In the genomic region with DNA sequence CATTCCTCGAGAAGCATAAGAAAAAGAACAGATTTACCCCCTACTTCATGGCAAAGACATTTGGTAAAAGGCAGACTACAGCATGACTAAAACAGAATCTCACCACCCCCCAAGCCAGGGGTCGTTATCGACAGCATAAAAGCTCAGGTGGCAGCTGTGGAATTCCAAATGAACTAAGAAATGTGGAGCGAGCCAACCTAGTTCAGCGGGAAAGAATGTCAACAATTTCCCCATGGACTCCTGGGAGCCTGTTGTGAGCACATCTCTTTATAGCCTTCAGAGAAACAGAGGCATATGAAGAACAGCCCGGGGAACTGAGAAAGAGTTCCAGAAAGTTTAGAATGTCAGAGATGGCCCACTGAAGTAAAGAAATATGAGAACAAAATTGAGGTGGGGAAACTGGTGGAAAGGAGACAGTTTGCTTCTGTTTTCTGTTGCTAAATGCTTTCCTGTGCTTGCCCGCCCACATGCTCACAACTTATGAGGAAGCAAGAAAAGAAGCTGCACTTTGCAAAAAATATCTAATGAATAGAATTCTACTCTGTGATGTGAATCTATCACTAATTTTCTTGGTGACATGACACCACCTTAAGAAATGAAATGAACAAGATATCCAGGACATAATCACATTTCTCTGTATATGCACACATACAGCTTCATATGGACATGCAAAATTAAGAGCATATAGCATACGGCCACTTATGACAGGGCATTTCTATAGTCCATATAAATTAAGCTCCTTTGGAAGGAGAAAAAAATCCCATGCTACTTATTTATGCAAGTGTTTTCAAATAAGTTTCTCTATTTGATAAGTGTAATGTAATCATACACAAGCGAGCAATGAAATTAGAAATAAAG, we compare ENCODE assay signal across 10 cellular contexts.
DNase-seq lines count a peak whose midpoint lies in the region; ATAC-seq and TF ChIP-seq lines count a peak whose summit lies in the region.
"Had no signal": no experiment of that assay in that cellular context is flagged by ENCODE, and none has a peak within 500 bp of the region (broad histone marks: within the 10 kb centered on the region; RNA-seq: fewer than 3 reads in every experiment).

No MANE protein-coding gene starts in this region.

- H3K9ac ChIP-seq in endodermal cell (ENCODE audit: extremely low read depth, low read length, poor library complexity, severe bottlenecking) = no peak overlapping the region

- no peaks in the 10 kb centered on the region for H3K9me3 ChIP-seq in endodermal cell (ENCODE audit: control insufficient read depth, low read length)

- no peaks in the 10 kb centered on the region for H3K27me3 Mint-ChIP-seq in endodermal cell (ENCODE audit: insufficient read depth)
- H3K27me3 Mint-ChIP-seq in neural crest cell (ENCODE audit: low read depth) = no peaks in the 10 kb centered on the region
- no peaks in the 10 kb centered on the region for H3K27me3 Mint-ChIP-seq in activated naive CD8-positive, alpha-beta T cell treated with anti-CD3 and anti-CD28 coated beads, Interleukin-2, amount 50 U/mL, for 24 hours

- H3K36me3 Mint-ChIP-seq in endodermal cell (ENCODE audit: low read depth) (no peaks in the 10 kb centered on the region), neural crest cell (ENCODE audit: low read depth) (peaks cover 2% of the 10 kb centered on the region)
- no peaks in the 10 kb centered on the region for H3K36me3 Mint-ChIP-seq in activated naive CD8-positive, alpha-beta T cell treated with anti-CD3 and anti-CD28 coated beads, Interleukin-2, amount 50 U/mL, for 24 hours (ENCODE audit: low read depth)

- no peak overlapping the region for H3K4me3 Mint-ChIP-seq in endodermal cell
- H3K4me3 Mint-ChIP-seq in neural crest cell = no peak overlapping the region
- H3K4me3 Mint-ChIP-seq in activated naive CD8-positive, alpha-beta T cell treated with anti-CD3 and anti-CD28 coated beads, Interleukin-2, amount 50 U/mL, for 24 hours = no peak overlapping the region

- 43% methylated on average over 9 of the region's 9 CpGs; no CpG with 5 or more reads in 1 of the 2 experiments for WGBS in endodermal cell (ENCODE audit: insufficient coverage in 1 of 2, insufficient read length in 1 of 2), 2 experiments

- DNase-seq in AG10803 (ENCODE audit: low read depth) = peak; percentile 79
- DNase-seq in LHCN-M2 (ENCODE audit: low read depth) = peak; percentile 61
- DNase-seq in endodermal cell = peak; percentile 78
- no peak for DNase-seq in neural crest cell (ENCODE audit: low read depth, low spot score)
- no peak for DNase-seq in NCI-H2171 (lab: John Stamatoyannopoulos, UW)
- DNase-seq in NCI-H1092 (lab: John Stamatoyannopoulos, UW) = no peak
- DNase-seq in NCI-H524 treated with DMSO at 0.1 percent for 48 hours (lab: John Stamatoyannopoulos, UW) = no peak
- no peak for DNase-seq in activated naive CD8-positive, alpha-beta T cell treated with anti-CD3 and anti-CD28 coated beads, Interleukin-2, amount 50 U/mL, for 24 hours
- DNase-seq: glutamatergic neuron, RPMI8226 had no signal

- peaks cover 57% of the 10 kb centered on the region for H3K9me3 Mint-ChIP-seq in endodermal cell
- no peaks in the 10 kb centered on the region for H3K9me3 Mint-ChIP-seq in neural crest cell
- peaks cover 4% of the 10 kb centered on the region for H3K9me3 Mint-ChIP-seq in activated naive CD8-positive, alpha-beta T cell treated with anti-CD3 and anti-CD28 coated beads, Interleukin-2, amount 50 U/mL, for 24 hours

- H3K27ac ChIP-seq in endodermal cell (ENCODE audit: low read depth, low read length) = peak overlapping the region; percentile 88

- no peak for TF ChIP-seq CTCF in AG10803 (conservative IDR thresholded peaks at IDR 0.05; ENCODE audit: low read length)
- no peak for TF ChIP-seq CTCF in endodermal cell (conservative IDR thresholded peaks at IDR 0.05)
- no peak for TF ChIP-seq CTCF in neural crest cell (conservative IDR thresholded peaks at IDR 0.05)

- no peaks in the 10 kb centered on the region for H3K36me3 ChIP-seq in endodermal cell (ENCODE audit: control insufficient read depth, insufficient read depth, low read length)

- ATAC-seq in activated naive CD8-positive, alpha-beta T cell treated with anti-CD3 and anti-CD28 coated beads, Interleukin-2, amount 50 U/mL, for 24 hours = no peak

- no peak overlapping the region for H3K4me3 ChIP-seq in AG10803 (ENCODE audit: low read length)
- no peak overlapping the region for H3K4me3 ChIP-seq in endodermal cell (ENCODE audit: low read length)

- H3K4me1 Mint-ChIP-seq in endodermal cell (peaks cover 21% of the 10 kb centered on the region), neural crest cell (peaks cover 21% of the 10 kb centered on the region)
- no peaks in the 10 kb centered on the region for H3K4me1 Mint-ChIP-seq in activated naive CD8-positive, alpha-beta T cell treated with anti-CD3 and anti-CD28 coated beads, Interleukin-2, amount 50 U/mL, for 24 hours

- peak overlapping the region; percentile 79 for H3K27ac Mint-ChIP-seq in endodermal cell
- peak overlapping the region; percentile 38 for H3K27ac Mint-ChIP-seq in neural crest cell (ENCODE audit: unreplicated experiment)
- no peak overlapping the region for H3K27ac Mint-ChIP-seq in activated naive CD8-positive, alpha-beta T cell treated with anti-CD3 and anti-CD28 coated beads, Interleukin-2, amount 50 U/mL, for 24 hours

- peaks cover 5% of the 10 kb centered on the region for H3K4me1 ChIP-seq in endodermal cell (ENCODE audit: control insufficient read depth, insufficient read depth, low read length)

- H3K27me3 ChIP-seq in endodermal cell (ENCODE audit: control insufficient read depth, insufficient read depth, low read length, poor library complexity, severe bottlenecking) = no peaks in the 10 kb centered on the region

Comparison
In these comparisons a context has a peak if more than half of its experiments do, and no peak if none do; other contexts are left out.
1. DNase-seq: peak in AG10803 (single experiment), LHCN-M2 (single experiment) and endodermal cell (single experiment); none in neural crest cell (single experiment), NCI-H2171 (single experiment), NCI-H1092 (single experiment), NCI-H524 treated with DMSO at 0.1 percent for 48 hours (single experiment) and activated naive CD8-positive, alpha-beta T cell treated with anti-CD3 and anti-CD28 coated beads, Interleukin-2, amount 50 U/mL, for 24 hours (single experiment).